8 cellular contexts compared by ENCODE assay signal in genomic region chr16:24499193-24499814, GRCh38. TPM values are rescaled to one million over a fixed set of nuclear protein-coding genes. Genes with fewer than 3 reads are reported as not detected.
DNase-seq lines count a peak whose midpoint lies in the region; ATAC-seq and FAIRE-seq lines count a peak whose summit lies in the region.

No MANE protein-coding gene starts in this region.

- no peak for ATAC-seq in GM18858 (IDR thresholded peaks at IDR 0.05; ENCODE audit: unreplicated experiment)

- DNase-seq in DMS 273 (lab: John Stamatoyannopoulos, UW; ENCODE audit: unreplicated experiment) (peak; percentile 63), HK-2 (ENCODE audit: unreplicated experiment) (peak; percentile 16), SK-N-DZ (ENCODE audit: low spot score) (peak; percentile 61), foreskin melanocyte (peak; percentile 33), urothelium cell line (ENCODE audit: low spot score) (peak; percentile 58), NCI-H2171 (lab: John Stamatoyannopoulos, UW) (no peak)
- DNase-seq in stimulated activated CD4-positive, alpha-beta T cell treated with anti-CD3 and anti-CD28 coated beads, Interleukin-4, amount 100 ng/mL, for 1 hour: no peak

- FAIRE-seq in urothelium cell line (lab: Jason Lieb, UNC): no peak

RNA-seq across cellular contexts. Expression of gene RBBP6, which starts 40.1 kb away (rescaled TPM):
- polyA plus RNA-seq in SK-N-DZ (2014; cell fraction: cytosol; rRNA removed): 38.0 and 38.6 TPM in 2 replicates
- 106 and 136 TPM in 2 replicates for polyA plus RNA-seq in SK-N-DZ (2014; cell fraction: nucleus; rRNA removed)

Comparison
In these comparisons a context has a peak if more than half of its experiments do, and no peak if none do; other contexts are left out.
1. DNase-seq: peak in DMS 273 (single experiment), HK-2 (single experiment), SK-N-DZ (single experiment), foreskin melanocyte (single experiment) and urothelium cell line (single experiment); none in stimulated activated CD4-positive, alpha-beta T cell treated with anti-CD3 and anti-CD28 coated beads, Interleukin-4, amount 100 ng/mL, for 1 hour (single experiment) and NCI-H2171 (single experiment).